In the genomic region with DNA sequence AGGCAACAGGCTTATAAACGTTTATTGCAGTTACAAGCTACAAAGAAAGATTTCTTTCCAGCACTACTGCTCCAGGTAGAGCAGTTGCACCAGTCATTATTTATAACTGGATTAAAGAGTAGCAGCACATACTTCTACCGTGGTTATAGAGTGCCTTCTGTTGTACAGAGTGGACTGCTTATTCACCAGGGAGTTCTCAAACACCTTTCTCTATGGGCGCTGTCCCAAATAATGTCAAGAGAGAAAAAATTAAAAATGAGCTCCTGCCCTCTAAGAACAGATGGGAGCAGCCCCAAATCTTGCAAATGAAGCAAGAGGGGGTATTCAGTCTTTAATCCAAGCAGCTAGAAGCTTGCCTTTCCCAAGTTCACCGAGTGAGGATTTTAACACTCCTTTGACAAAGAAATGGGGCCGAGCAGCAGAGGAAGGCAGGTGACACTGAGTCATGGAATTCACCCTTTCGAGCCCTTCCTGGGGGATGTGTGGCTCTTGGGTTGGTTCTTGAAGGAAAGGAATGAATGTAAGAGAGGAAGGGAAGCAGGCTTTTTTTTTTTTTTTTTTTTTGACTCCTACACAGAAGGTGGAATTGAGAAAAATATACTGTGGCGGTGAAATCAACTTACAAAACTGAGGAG, we compare ENCODE assay signal across 9 cellular contexts.
DNase-seq lines count a peak whose midpoint lies in the region; ATAC-seq and TF ChIP-seq lines count a peak whose summit lies in the region.
"Had no signal": no experiment of that assay in that cellular context is flagged by ENCODE, and none has a peak within 500 bp of the region (broad histone marks: within the 10 kb centered on the region; RNA-seq: fewer than 3 reads in every experiment).

No MANE protein-coding gene starts in this region.

- H3K4me3 Mint-ChIP-seq in CD4-positive, CD25-positive, alpha-beta regulatory T cell: peak overlapping the region; percentile 56 to 80 (median 68)

- H3K27ac ChIP-seq in CD4-positive, CD25-positive, alpha-beta regulatory T cell (ENCODE audit: insufficient read depth, low read length, poor library complexity, severe bottlenecking): peak overlapping the region; percentile 66
- H3K27ac ChIP-seq in RWPE2 (ENCODE audit: poor library complexity, severe bottlenecking): peak overlapping the region; percentile 79

- H3K27ac Mint-ChIP-seq in CD4-positive, CD25-positive, alpha-beta regulatory T cell: peak overlapping the region in 2 of 3 donors; percentile 95 to 98

- peaks cover 26% of the 10 kb centered on the region for H3K36me3 Mint-ChIP-seq in CD4-positive, CD25-positive, alpha-beta regulatory T cell

- peaks cover 0 to 2% (median 0%) of the 10 kb centered on the region in 7 donors for H3K9me3 Mint-ChIP-seq in CD4-positive, CD25-positive, alpha-beta regulatory T cell

- H3K27me3 Mint-ChIP-seq in CD4-positive, CD25-positive, alpha-beta regulatory T cell: no peaks in the 10 kb centered on the region

- peaks cover 41% of the 10 kb centered on the region for H3K36me3 ChIP-seq in CD4-positive, CD25-positive, alpha-beta regulatory T cell (ENCODE audit: control insufficient read depth, insufficient read depth, low read length)
- H3K36me3 ChIP-seq in RWPE2 (ENCODE audit: low read depth): no peaks in the 10 kb centered on the region
- no peaks in the 10 kb centered on the region for H3K36me3 ChIP-seq in iPS-15b (ENCODE audit: control insufficient read depth, insufficient read depth, low read length)

- ATAC-seq in CD4-positive, CD25-positive, alpha-beta regulatory T cell (ENCODE audit: low read depth in 2 of 2): no peak
- ATAC-seq in GM21737 (IDR thresholded peaks at IDR 0.05; ENCODE audit: unreplicated experiment): peak; percentile 24
- peak; percentile 63 for ATAC-seq in RWPE2 (ENCODE audit: low read depth)
- no peak for ATAC-seq in GM21390 (IDR thresholded peaks at IDR 0.05; ENCODE audit: unreplicated experiment)

- H3K4me1 Mint-ChIP-seq in CD4-positive, CD25-positive, alpha-beta regulatory T cell: peaks cover 34 to 94% (median 64%) of the 10 kb centered on the region in 4 donors

- H3K4me3 ChIP-seq in CD4-positive, CD25-positive, alpha-beta regulatory T cell (ENCODE audit: low read depth, low read length): peak overlapping the region; percentile 63
- H3K4me3 ChIP-seq in RWPE2 (ENCODE audit: severe bottlenecking) (no peak overlapping the region), iPS-15b (ENCODE audit: low read depth, low read length) (peak overlapping the region; percentile 11)
- H3K4me3 ChIP-seq: mucosa of descending colon had no signal

- H3K27me3 ChIP-seq in CD4-positive, CD25-positive, alpha-beta regulatory T cell (ENCODE audit: control insufficient read depth, insufficient read depth, low read length): no peaks in the 10 kb centered on the region
- H3K27me3 ChIP-seq in RWPE2 (ENCODE audit: insufficient read depth, poor library complexity, severe bottlenecking): no peaks in the 10 kb centered on the region
- H3K27me3 ChIP-seq in iPS-15b (ENCODE audit: control insufficient read depth, insufficient read depth, low read length): no peaks in the 10 kb centered on the region

- DNase-seq in CD4-positive, CD25-positive, alpha-beta regulatory T cell: no peak
- DNase-seq in RWPE2 (ENCODE audit: low spot score): no peak
- no peak for DNase-seq in D341Med (ENCODE audit: low spot score)
- DNase-seq in DMS53 treated with DMSO at 0.1 percent for 48 hours (lab: John Stamatoyannopoulos, UW; ENCODE audit: unreplicated experiment): no peak
- DNase-seq in NCI-H2196 (lab: John Stamatoyannopoulos, UW; ENCODE audit: unreplicated experiment): no peak
- DNase-seq: mucosa of descending colon had no signal

- no peaks in the 10 kb centered on the region for H3K9me3 ChIP-seq in CD4-positive, CD25-positive, alpha-beta regulatory T cell (ENCODE audit: control insufficient read depth in 2 of 2, low read length in 2 of 2)
- H3K9me3 ChIP-seq in RWPE2 (ENCODE audit: severe bottlenecking) (no peaks in the 10 kb centered on the region), iPS-15b (ENCODE audit: control insufficient read depth, insufficient read depth, low read length) (no peaks in the 10 kb centered on the region)
- H3K9me3 ChIP-seq: mucosa of descending colon had no signal

- TF ChIP-seq CTCF in RWPE2 (IDR thresholded peaks at IDR 0.05; ENCODE audit: poor library complexity, severe bottlenecking): no peak

- peak overlapping the region; percentile 19 for H3K9ac ChIP-seq in iPS-15b (ENCODE audit: low read depth, low read length)

- H3K4me1 ChIP-seq in CD4-positive, CD25-positive, alpha-beta regulatory T cell (ENCODE audit: control insufficient read depth, insufficient read depth, low read length, poor library complexity, severe bottlenecking): peaks cover 61% of the 10 kb centered on the region
- H3K4me1 ChIP-seq in RWPE2 (ENCODE audit: insufficient read depth, poor library complexity, severe bottlenecking) (peaks cover 30% of the 10 kb centered on the region), iPS-15b (ENCODE audit: control insufficient read depth, insufficient read depth, low read length) (peaks cover 45% of the 10 kb centered on the region)

Comparison
In these comparisons a context has a peak if more than half of its experiments do, and no peak if none do; other contexts are left out.
1. ATAC-seq: peak in GM21737 (single experiment) and RWPE2 (single experiment); none in CD4-positive, CD25-positive, alpha-beta regulatory T cell (0 of 2) and GM21390 (single experiment).